1 cellular context compared by ENCODE assay signal in genomic region chr5:35778259-35778769, GRCh38.
TF ChIP-seq lines count a peak whose summit lies in the region.

No MANE protein-coding gene starts in this region.

TF ChIP-seq in SK-N-SH treated with all-trans-retinoic acid at 6 μM for 48 hours, 23 proteins besides CTCF, POLR2A, EP300 and RAD21 (continued from another document):
- peak; percentile 58; the same call in 1 of the 2 replicates for TF ChIP-seq TSHZ2 (CRISPR knock-in tag; IDR thresholded peaks at IDR 0.05)
- no peak for TF ChIP-seq CSRNP3 (CRISPR knock-in tag; IDR thresholded peaks at IDR 0.05)
- TF ChIP-seq TCF4 (CRISPR knock-in tag; IDR thresholded peaks at IDR 0.05; ENCODE audit: borderline replicate concordance), result peak; percentile 82
